Comparison of ENCODE assay signal across 8 cellular contexts in the genomic region with DNA sequence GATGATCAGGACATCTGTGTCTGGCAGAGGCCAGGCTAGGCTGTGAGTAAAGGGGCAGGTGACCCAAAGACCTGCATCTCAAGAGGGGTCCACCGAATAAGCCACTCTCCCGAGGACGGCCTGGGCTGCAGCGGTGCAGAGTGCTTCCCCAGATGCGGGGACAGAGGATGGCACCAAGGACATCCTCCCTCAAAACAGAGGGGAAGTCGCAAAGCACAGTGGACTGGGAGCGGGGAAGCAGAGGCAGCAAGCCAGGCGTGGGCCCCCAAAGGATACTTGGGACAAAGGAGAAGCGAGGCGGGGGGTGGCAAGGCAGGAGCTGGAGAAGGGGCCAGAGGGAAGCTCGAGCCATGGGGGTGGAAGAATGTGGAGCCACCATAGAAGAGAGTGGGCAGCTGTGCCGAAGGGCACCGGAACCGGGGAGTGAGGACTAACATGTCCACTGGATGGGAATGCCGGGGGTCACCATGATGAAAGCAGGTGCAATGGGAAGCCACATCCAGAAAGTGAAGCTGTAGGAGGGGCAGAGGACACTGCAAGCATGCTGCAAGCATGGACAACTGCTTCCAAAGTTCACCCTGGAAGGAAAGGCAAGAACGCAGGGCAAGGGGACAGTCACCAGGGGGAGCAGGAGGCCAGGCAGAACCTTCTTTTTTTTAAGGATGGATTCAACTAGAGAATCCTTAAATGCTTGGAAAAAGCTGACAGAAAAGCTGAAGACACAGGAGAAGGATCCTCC.
DNase-seq lines count a peak whose midpoint lies in the region; ATAC-seq, FAIRE-seq and TF ChIP-seq lines count a peak whose summit lies in the region.

No MANE protein-coding gene starts in this region.

- no peak for ATAC-seq in HG03045 (IDR thresholded peaks at IDR 0.05; ENCODE audit: unreplicated experiment)

- H3K9me3 ChIP-seq in left ventricle myocardium inferior (replicated peaks): no peaks in the 10 kb centered on the region

- peaks cover 14% of the 10 kb centered on the region for H3K4me1 ChIP-seq in left ventricle myocardium inferior

- peak; percentile 52 for TF ChIP-seq CTCF in WI38 (IDR thresholded peaks at IDR 0.05; ENCODE audit: low read depth, low read length)
- peak; percentile 70 for TF ChIP-seq CTCF in left ventricle myocardium inferior (IDR thresholded peaks at IDR 0.05; ENCODE audit: borderline replicate concordance)

- in situ Hi-C loops in ACHN (cut with HindIII; ENCODE audit: low pct_ligation_motif_present, low pct_unique_long_range_greater_than_20kb, low sequenced_read_pairs): no loop called here

- peak; percentile 67 for FAIRE-seq in GM12892 (lab: Jason Lieb, UNC)

- intact Hi-C loops in left ventricle myocardium inferior (cut with micrococcal nuclease): no loop called here

- no peak for TF ChIP-seq POLR2A in GM12892 (IDR thresholded peaks at IDR 0.05; ENCODE audit: low read depth, low read length)

- DNase-seq in ACHN (peak; percentile 20), GM12892 (ENCODE audit: insufficient read length) (no peak), left ventricle myocardium inferior (peak; percentile 15), NCI-H2029 (lab: John Stamatoyannopoulos, UW) (no peak), activated gamma-delta T cell (lab: John Stamatoyannopoulos, UW) (no peak)
- no peak for DNase-seq in activated CD8-positive, alpha-beta memory T cell treated with anti-CD3 and anti-CD28 coated beads for 24 hours

- H3K36me3 ChIP-seq in left ventricle myocardium inferior: peaks cover 36% of the 10 kb centered on the region

- no peaks in the 10 kb centered on the region for H3K27me3 ChIP-seq in left ventricle myocardium inferior (ENCODE audit: low read depth)

- no peak overlapping the region for H3K4me3 ChIP-seq in WI38 (ENCODE audit: low read depth, low read length)
- no peak overlapping the region for H3K4me3 ChIP-seq in left ventricle myocardium inferior

- no peak overlapping the region for H3K27ac ChIP-seq in left ventricle myocardium inferior (replicated peaks)

Comparison
In these comparisons a context has a peak if more than half of its experiments do, and no peak if none do; other contexts are left out.
1. DNase-seq: peak in ACHN (single experiment) and left ventricle myocardium inferior (single experiment); none in GM12892 (single experiment), NCI-H2029 (single experiment), activated CD8-positive, alpha-beta memory T cell treated with anti-CD3 and anti-CD28 coated beads for 24 hours (single experiment) and activated gamma-delta T cell (single experiment).